In genomic region chr18:29002747-29003146, GRCh38 we compare ENCODE assay signal across 23 cellular contexts.
"Had no signal": no experiment of that assay in that cellular context is flagged by ENCODE, and none has a peak within 500 bp of the region (broad histone marks: within the 10 kb centered on the region; RNA-seq: fewer than 3 reads in every experiment).

No MANE protein-coding gene starts in this region.

- H3K4me1 ChIP-seq: body of pancreas, gastroesophageal sphincter, heart left ventricle, left ventricle myocardium inferior had no signal

- H3K36me3 Mint-ChIP-seq: activated naive CD8-positive, alpha-beta T cell treated with anti-CD3 and anti-CD28 coated beads, Interleukin-2, amount 10 ng/mL, durations not matched to agents 7 days and 5 days; naive B cell had no signal

- H3K4me3 ChIP-seq: body of pancreas, dorsolateral prefrontal cortex, gastroesophageal sphincter, heart left ventricle, left ventricle myocardium inferior, mucosa of descending colon had no signal

- H3K36me3 ChIP-seq: gastroesophageal sphincter, heart left ventricle, left ventricle myocardium inferior had no signal

- H3K4me3 Mint-ChIP-seq: activated CD8-positive, alpha-beta T cell treated with anti-CD3 and anti-CD28 coated beads for 36 hours; activated naive CD8-positive, alpha-beta T cell treated with anti-CD3 and anti-CD28 coated beads, Interleukin-2, amount 10 ng/mL, durations not matched to agents 7 days and 5 days; activated T-helper 17 cell treated with anti-CD3 and anti-CD28 coated beads, Interleukin-2, amount 50 U/mL, for 72 hours; naive B cell had no signal

- H3K27ac ChIP-seq: body of pancreas, dorsolateral prefrontal cortex, gastroesophageal sphincter, heart left ventricle, left ventricle myocardium inferior had no signal

- DNase-seq: activated CD4-positive, alpha-beta T cell treated with anti-CD3 and anti-CD28 coated beads for 48 hours; activated CD4-positive, CD25-positive, alpha-beta regulatory T cell; activated CD8-positive, alpha-beta T cell treated with anti-CD3 and anti-CD28 coated beads for 36 hours; activated naive CD4-positive, alpha-beta T cell treated with Interleukin-2 at 50 U/mL for 16 hours; activated naive CD8-positive, alpha-beta T cell treated with anti-CD3 and anti-CD28 coated beads, Interleukin-2, amount 10 ng/mL, durations not matched to agents 7 days and 5 days; activated T-cell treated with anti-CD3 and anti-CD28 coated beads, Interleukin-2, amount 50 U/mL, for 1 hour; body of pancreas; caudate nucleus; dorsolateral prefrontal cortex; heart left ventricle; kidney; left ventricle myocardium inferior; mucosa of descending colon; naive B cell; stimulated activated CD4-positive, alpha-beta T cell treated with anti-CD3 and anti-CD28 coated beads, Interleukin-12 subunit alpha, Interleukin-12 subunit beta, amount 100 ng/mL, for 4 hours; stimulated activated CD4-positive, alpha-beta T cell treated with anti-CD3 and anti-CD28 coated beads, Interleukin-1b, Interleukin-23, amount 100 ng/mL, for 48 hours; stimulated activated CD8-positive, alpha-beta memory T cell treated with anti-CD3 and anti-CD28 coated beads, Interleukin-4, amount 100 ng/mL, for 48 hours; stimulated activated naive CD4-positive, alpha-beta T cell; T-helper 1 cell; T1000 had no signal

- H3K4me1 Mint-ChIP-seq: activated naive CD8-positive, alpha-beta T cell treated with anti-CD3 and anti-CD28 coated beads, Interleukin-2, amount 10 ng/mL, durations not matched to agents 7 days and 5 days; activated T-helper 17 cell treated with anti-CD3 and anti-CD28 coated beads, Interleukin-2, amount 50 U/mL, for 72 hours; naive B cell had no signal

- FAIRE-seq: colon, kidney had no signal

- H3K27me3 ChIP-seq: body of pancreas, dorsolateral prefrontal cortex, gastroesophageal sphincter, heart left ventricle had no signal

- ATAC-seq: activated CD8-positive, alpha-beta T cell treated with anti-CD3 and anti-CD28 coated beads for 36 hours; activated T-helper 17 cell treated with anti-CD3 and anti-CD28 coated beads, Interleukin-2, amount 50 U/mL, for 72 hours; body of pancreas; gastroesophageal sphincter; heart left ventricle; mucosa of descending colon had no signal

- H3K27ac Mint-ChIP-seq: activated CD8-positive, alpha-beta T cell treated with anti-CD3 and anti-CD28 coated beads for 36 hours; activated naive CD8-positive, alpha-beta T cell treated with anti-CD3 and anti-CD28 coated beads, Interleukin-2, amount 10 ng/mL, durations not matched to agents 7 days and 5 days; activated T-helper 17 cell treated with anti-CD3 and anti-CD28 coated beads, Interleukin-2, amount 50 U/mL, for 72 hours; naive B cell had no signal

- H3K27me3 Mint-ChIP-seq: activated CD8-positive, alpha-beta T cell treated with anti-CD3 and anti-CD28 coated beads for 36 hours; activated naive CD8-positive, alpha-beta T cell treated with anti-CD3 and anti-CD28 coated beads, Interleukin-2, amount 10 ng/mL, durations not matched to agents 7 days and 5 days; activated T-helper 17 cell treated with anti-CD3 and anti-CD28 coated beads, Interleukin-2, amount 50 U/mL, for 72 hours; naive B cell had no signal

- H3K9me3 ChIP-seq: body of pancreas, gastroesophageal sphincter, heart left ventricle, left ventricle myocardium inferior had no signal
